ENCODE assay signal across 12 cellular contexts in genomic region chr15:50190166-50190570, GRCh38. TPM values are rescaled to one million over a fixed set of nuclear protein-coding genes. Genes with fewer than 3 reads are reported as not detected.
A peak's percentile ranks its signal among the peaks of the same experiment; 100 is the strongest.
DNase-seq lines count a peak whose midpoint lies in the region; ATAC-seq, FAIRE-seq and TF ChIP-seq lines count a peak whose summit lies in the region.
"Had no signal": no experiment of that assay in that cellular context is flagged by ENCODE, and none has a peak within 500 bp of the region (broad histone marks: within the 10 kb centered on the region; RNA-seq: fewer than 3 reads in every experiment).

No MANE protein-coding gene starts in this region.

- peak; percentile 56 for ATAC-seq in HG02943 (IDR thresholded peaks at IDR 0.05; ENCODE audit: low read depth, unreplicated experiment)
- no peak for ATAC-seq in HG03439 (IDR thresholded peaks at IDR 0.05; ENCODE audit: unreplicated experiment)

- H3K9me3 ChIP-seq in neutrophil = no peaks in the 10 kb centered on the region

- peaks cover 51% of the 10 kb centered on the region for H3K4me1 Mint-ChIP-seq in activated CD4-positive, alpha-beta T cell treated with anti-CD3 and anti-CD28 coated beads, Interleukin-2, amount 10 ng/mL, durations not matched to agents 24 days and 14 days

- intact Hi-C loops in activated CD4-positive, alpha-beta T cell treated with anti-CD3 and anti-CD28 coated beads, Interleukin-2, amount 10 ng/mL, durations not matched to agents 24 days and 14 days (cut with micrococcal nuclease) = no loop called here

- H3K4me3 ChIP-seq in neutrophil (ENCODE audit: low read depth in 1 of 2, low read length in 1 of 2) = no peak overlapping the region

- no peaks in the 10 kb centered on the region for H3K27me3 Mint-ChIP-seq in activated CD4-positive, alpha-beta T cell treated with anti-CD3 and anti-CD28 coated beads, Interleukin-2, amount 10 ng/mL, durations not matched to agents 24 days and 14 days

- peaks cover 9% of the 10 kb centered on the region for H3K9me3 Mint-ChIP-seq in activated CD4-positive, alpha-beta T cell treated with anti-CD3 and anti-CD28 coated beads, Interleukin-2, amount 10 ng/mL, durations not matched to agents 24 days and 14 days
- H3K9me3 Mint-ChIP-seq: naive B cell had no signal

- H3K4me1 ChIP-seq in neutrophil (ENCODE audit: control insufficient read depth in 1 of 2, insufficient read depth in 1 of 2, low read depth in 1 of 2, low read length in 1 of 2) = peaks cover 5 to 17% of the 10 kb centered on the region in 2 experiments

- peak overlapping the region; percentile 23 for H3K27ac ChIP-seq in neutrophil

- H3K4me3 Mint-ChIP-seq in activated CD4-positive, alpha-beta T cell treated with anti-CD3 and anti-CD28 coated beads, Interleukin-2, amount 10 ng/mL, durations not matched to agents 24 days and 14 days = no peak overlapping the region

- H3K27ac Mint-ChIP-seq in activated CD4-positive, alpha-beta T cell treated with anti-CD3 and anti-CD28 coated beads, Interleukin-2, amount 10 ng/mL, durations not matched to agents 24 days and 14 days = no peak overlapping the region

- FAIRE-seq in GM19239 (lab: Jason Lieb, UNC) = peak; percentile 70

- no peak for TF ChIP-seq CTCF in neutrophil (IDR thresholded peaks at IDR 0.05)

- H3K36me3 ChIP-seq in neutrophil = no peaks in the 10 kb centered on the region

- peaks cover 75% of the 10 kb centered on the region for H3K36me3 Mint-ChIP-seq in activated CD4-positive, alpha-beta T cell treated with anti-CD3 and anti-CD28 coated beads, Interleukin-2, amount 10 ng/mL, durations not matched to agents 24 days and 14 days (ENCODE audit: low read depth)
- H3K36me3 Mint-ChIP-seq: naive B cell had no signal

- DNase-seq in GM19239 (ENCODE audit: insufficient read length, low spot score) (no peak), NCI-H526 (lab: John Stamatoyannopoulos, UW) (peak; percentile 55 to 58)
- no peak for DNase-seq in stimulated activated CD8-positive, alpha-beta memory T cell treated with anti-CD3 and anti-CD28 coated beads, Interleukin-4, amount 100 ng/mL, for 48 hours
- DNase-seq in effector CD4-positive, alpha-beta T cell = no peak
- no peak for DNase-seq in activated CD4-positive, alpha-beta T cell treated with anti-CD3 and anti-CD28 coated beads, Interleukin-2, amount 10 ng/mL, durations not matched to agents 24 days and 14 days
- DNase-seq: hippocampal formation, naive B cell, NCI-H1694, NCI-H69 had no signal

- H3K27me3 ChIP-seq in neutrophil = no peaks in the 10 kb centered on the region

RNA-seq across cellular contexts. Expression of gene SLC27A2, which starts 8.2 kb away (rescaled TPM):
- total RNA-seq in activated CD4-positive, alpha-beta T cell treated with anti-CD3 and anti-CD28 coated beads, Interleukin-2, amount 10 ng/mL, durations not matched to agents 24 days and 14 days = 75.4 and 76.0 TPM in 2 replicates

Comparison
In these comparisons a context has a peak if more than half of its experiments do, and no peak if none do; other contexts are left out.
1. DNase-seq: peak in NCI-H526 (2 of 2); none in GM19239 (single experiment), stimulated activated CD8-positive, alpha-beta memory T cell treated with anti-CD3 and anti-CD28 coated beads, Interleukin-4, amount 100 ng/mL, for 48 hours (single experiment), effector CD4-positive, alpha-beta T cell (single experiment) and activated CD4-positive, alpha-beta T cell treated with anti-CD3 and anti-CD28 coated beads, Interleukin-2, amount 10 ng/mL, durations not matched to agents 24 days and 14 days (single experiment).